ENCODE assay signal across 11 cellular contexts in genomic region chr14:104135904-104136471, GRCh38. TPM values are rescaled to one million over a fixed set of nuclear protein-coding genes. Genes with fewer than 3 reads are reported as not detected.
DNase-seq lines count a peak whose midpoint lies in the region; ATAC-seq, FAIRE-seq and TF ChIP-seq lines count a peak whose summit lies in the region.
"Had no signal": no experiment of that assay in that cellular context is flagged by ENCODE, and none has a peak within 500 bp of the region (broad histone marks: within the 10 kb centered on the region; RNA-seq: fewer than 3 reads in every experiment).

No MANE protein-coding gene starts in this region.

- intact Hi-C loops in Right ventricle myocardium superior (cut with DNase I) (loop anchor here (2.0 to 5.0 kb wide), 2 partner anchors 429 to 501 kb away; no protein-coding TSS in a partner anchor), cardiac septum (cut with DNase I) (loop anchor here (5.0 to 10.0 kb wide), 4 partner anchors 86 to 501 kb away; no protein-coding TSS in a partner anchor), activated B cell treated with CpG ODN at 0.5 μM for 24 hours (cut with micrococcal nuclease) (no loop called here), upper lobe of right lung (cut with DNase I) (loop anchor here (10.0 kb wide), 1 partner anchor 429 kb away; no protein-coding TSS in a partner anchor)

- no peaks in the 10 kb centered on the region for H3K36me3 Mint-ChIP-seq in activated B cell treated with CpG ODN at 0.5 μM for 24 hours (ENCODE audit: low read depth)

- ATAC-seq in Right ventricle myocardium superior (ENCODE audit: poor library complexity) (no peak), activated B cell treated with CpG ODN at 0.5 μM for 24 hours (ENCODE audit: low read depth) (no peak), upper lobe of right lung (no peak), left lobe of liver (no peak)

- H3K9me3 ChIP-seq in iPS-20b (ENCODE audit: insufficient read depth, low read depth, low read length) (no peaks in the 10 kb centered on the region), upper lobe of right lung (no peaks in the 10 kb centered on the region)
- H3K9me3 ChIP-seq: prostate gland had no signal

- H3K27ac ChIP-seq in iPS-20b (ENCODE audit: low read length) (no peak overlapping the region), upper lobe of right lung (no peak overlapping the region)
- H3K27ac ChIP-seq: prostate gland had no signal

- H3K4me1 Mint-ChIP-seq in activated B cell treated with CpG ODN at 0.5 μM for 24 hours: peaks cover 13% of the 10 kb centered on the region

- H3K4me1 ChIP-seq in iPS-20b (ENCODE audit: insufficient read depth, low read length): no peaks in the 10 kb centered on the region; the same call in 1 of the 2 replicates
- peaks cover 30% of the 10 kb centered on the region for H3K4me1 ChIP-seq in upper lobe of right lung

- H3K27ac Mint-ChIP-seq in activated B cell treated with CpG ODN at 0.5 μM for 24 hours: no peak overlapping the region

- H3K27me3 ChIP-seq in iPS-20b (ENCODE audit: insufficient read depth, low read length) (peaks cover 56% of the 10 kb centered on the region), upper lobe of right lung (peaks cover 70% of the 10 kb centered on the region)

- TF ChIP-seq CTCF in activated B cell treated with CpG ODN at 0.5 μM for 24 hours (IDR thresholded peaks at IDR 0.05) (no peak), upper lobe of right lung (IDR thresholded peaks at IDR 0.05) (no peak)

- H3K4me3 ChIP-seq in iPS-20b (ENCODE audit: low read length) (peak overlapping the region; percentile 57), upper lobe of right lung (no peak overlapping the region)
- H3K4me3 ChIP-seq: prostate gland had no signal

- DNase-seq in Right ventricle myocardium superior (peak; percentile 32), cardiac septum (ENCODE audit: low spot score) (no peak), activated B cell treated with CpG ODN at 0.5 μM for 24 hours (no peak), upper lobe of right lung (peak; percentile 66), urothelium cell line (ENCODE audit: low spot score) (no peak), left lobe of liver (ENCODE audit: low spot score) (no peak), NCI-H2196 treated with DMSO at 0.1 percent for 48 hours (lab: John Stamatoyannopoulos, UW; ENCODE audit: unreplicated experiment) (no peak)
- DNase-seq: activated naive CD4-positive, alpha-beta T cell treated with Interleukin-2 at 50 U/mL for 16 hours; T-helper 9 cell had no signal

- peak overlapping the region; percentile 52 for H3K4me3 Mint-ChIP-seq in activated B cell treated with CpG ODN at 0.5 μM for 24 hours

- peaks cover 38% of the 10 kb centered on the region for H3K27me3 Mint-ChIP-seq in activated B cell treated with CpG ODN at 0.5 μM for 24 hours

- no peak for FAIRE-seq in urothelium cell line (lab: Jason Lieb, UNC)

- CTCF ChIA-PET in activated B cell treated with CpG ODN at 0.5 μM for 24 hours (lab: Charles Lee): no interaction called here

- H3K36me3 ChIP-seq in iPS-20b (ENCODE audit: insufficient read depth, low read depth, low read length): no peaks in the 10 kb centered on the region
- no peaks in the 10 kb centered on the region for H3K36me3 ChIP-seq in upper lobe of right lung
- H3K36me3 ChIP-seq: prostate gland had no signal

- POLR2A ChIA-PET in activated B cell treated with CpG ODN at 0.5 μM for 24 hours (lab: Charles Lee): no interaction called here

- no peak overlapping the region for H3K9ac ChIP-seq in iPS-20b (ENCODE audit: low read depth, low read length)

- H3K9me3 Mint-ChIP-seq in activated B cell treated with CpG ODN at 0.5 μM for 24 hours: no peaks in the 10 kb centered on the region

RNA-seq across cellular contexts. Expression of gene KIF26A, which starts 2.4 kb away (rescaled TPM):
- total RNA-seq in Right ventricle myocardium superior (6.3 TPM), cardiac septum (6.8 TPM), activated B cell treated with CpG ODN at 0.5 μM for 24 hours (not detected in 2 replicates), upper lobe of right lung (5.9 TPM), left lobe of liver (1.3 TPM)

RNA-seq across cellular contexts. Expression of gene ASPG, which starts 50.5 kb away (rescaled TPM):
- total RNA-seq in Right ventricle myocardium superior: 44.1 TPM
- total RNA-seq in cardiac septum: 4.4 TPM
- total RNA-seq in activated B cell treated with CpG ODN at 0.5 μM for 24 hours: not detected in 2 replicates
- 5.3 TPM for total RNA-seq in upper lobe of right lung
- 282 TPM for total RNA-seq in left lobe of liver

Comparison
In these comparisons a context has a peak if more than half of its experiments do, and no peak if none do; other contexts are left out.
1. DNase-seq: peak in Right ventricle myocardium superior (single experiment) and upper lobe of right lung (single experiment); none in cardiac septum (single experiment), activated B cell treated with CpG ODN at 0.5 μM for 24 hours (single experiment), urothelium cell line (single experiment), left lobe of liver (single experiment) and NCI-H2196 treated with DMSO at 0.1 percent for 48 hours (single experiment).